8 cellular contexts compared by ENCODE assay signal in the genomic region with DNA sequence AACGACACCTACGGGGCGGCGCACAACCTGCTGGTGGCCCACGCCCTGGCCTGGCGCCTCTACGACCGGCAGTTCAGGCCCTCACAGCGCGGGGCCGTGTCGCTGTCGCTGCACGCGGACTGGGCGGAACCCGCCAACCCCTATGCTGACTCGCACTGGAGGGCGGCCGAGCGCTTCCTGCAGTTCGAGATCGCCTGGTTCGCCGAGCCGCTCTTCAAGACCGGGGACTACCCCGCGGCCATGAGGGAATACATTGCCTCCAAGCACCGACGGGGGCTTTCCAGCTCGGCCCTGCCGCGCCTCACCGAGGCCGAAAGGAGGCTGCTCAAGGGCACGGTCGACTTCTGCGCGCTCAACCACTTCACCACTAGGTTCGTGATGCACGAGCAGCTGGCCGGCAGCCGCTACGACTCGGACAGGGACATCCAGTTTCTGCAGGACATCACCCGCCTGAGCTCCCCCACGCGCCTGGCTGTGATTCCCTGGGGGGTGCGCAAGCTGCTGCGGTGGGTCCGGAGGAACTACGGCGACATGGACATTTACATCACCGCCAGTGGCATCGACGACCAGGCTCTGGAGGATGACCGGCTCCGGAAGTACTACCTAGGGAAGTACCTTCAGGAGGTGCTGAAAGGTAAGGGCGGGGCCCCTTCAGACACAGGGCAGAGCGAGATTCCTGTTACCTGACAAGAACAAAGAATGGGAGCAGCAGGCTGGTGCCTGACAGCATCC. TPM values are rescaled to one million over a fixed set of nuclear protein-coding genes. Genes with fewer than 3 reads are reported as not detected.
DNase-seq lines count a peak whose midpoint lies in the region; ATAC-seq and TF ChIP-seq lines count a peak whose summit lies in the region.

No MANE protein-coding gene starts in this region.

- H2BK12ac ChIP-seq in mesenchymal stem cell (ENCODE audit: low read length in 2 of 2), result no peak overlapping the region

- TF ChIP-seq POLR2A in suprapubic skin (IDR thresholded peaks at IDR 0.05), result no peak

- H3K27ac ChIP-seq in effector memory CD4-positive, alpha-beta T cell (ENCODE audit: insufficient read depth, low read length, poor library complexity, severe bottlenecking), result no peak overlapping the region
- H3K27ac ChIP-seq in mesenchymal stem cell (ENCODE audit: low read length, poor library complexity, severe bottlenecking), result no peak overlapping the region
- peak overlapping the region; percentile 77 for H3K27ac ChIP-seq in suprapubic skin

- H2BK15ac ChIP-seq in mesenchymal stem cell (ENCODE audit: low read depth, poor library complexity, severe bottlenecking), result no peak overlapping the region

- DNase-seq in activated CD4-positive, alpha-beta T cell treated with anti-CD3 and anti-CD28 coated beads for 24 hours (ENCODE audit: low read depth in 2 of 2), result peak; percentile 16 to 25
- DNase-seq in effector memory CD4-positive, alpha-beta T cell, result peak; percentile 15 to 45 (median 22)
- peak; percentile 80 for DNase-seq in mesenchymal stem cell
- peak; percentile 75 to 86 for DNase-seq in suprapubic skin (ENCODE audit: low spot score in 2 of 2)
- DNase-seq in GDM1 (lab: John Stamatoyannopoulos, UW), result no peak
- DNase-seq in NCI-H187 (lab: John Stamatoyannopoulos, UW), result no peak

- peak overlapping the region; percentile 52 for H3K4me3 ChIP-seq in effector memory CD4-positive, alpha-beta T cell (ENCODE audit: insufficient read depth, low read depth, low read length, poor library complexity, severe bottlenecking)
- H3K4me3 ChIP-seq in mesenchymal stem cell (ENCODE audit: insufficient read depth in 1 of 2, low read depth in 1 of 2, low read length in 2 of 2) (peak overlapping the region; percentile 37 to 73), suprapubic skin (peak overlapping the region; percentile 58)

- H3K18ac ChIP-seq in mesenchymal stem cell (ENCODE audit: low read depth in 1 of 2, low read length in 2 of 2), result peak overlapping the region; percentile 35 to 71

- H3K14ac ChIP-seq in mesenchymal stem cell (ENCODE audit: low read length in 2 of 2), result peak overlapping the region in 1 of 2 experiments; percentile 30

- H4K91ac ChIP-seq in mesenchymal stem cell (ENCODE audit: low read length), result peak overlapping the region; percentile 37

- H3K23ac ChIP-seq in mesenchymal stem cell (ENCODE audit: low read length in 2 of 2), result no peak overlapping the region

- peak overlapping the region; percentile 24 for H4K8ac ChIP-seq in mesenchymal stem cell (ENCODE audit: low read length)

- H2BK5ac ChIP-seq in mesenchymal stem cell (ENCODE audit: low read depth, low read length, poor library complexity, severe bottlenecking), result no peak overlapping the region

- no peaks in the 10 kb centered on the region for H3K9me3 ChIP-seq in effector memory CD4-positive, alpha-beta T cell (ENCODE audit: control insufficient read depth, low read length)
- H3K9me3 ChIP-seq in mesenchymal stem cell (ENCODE audit: control insufficient read depth, low read length) (no peaks in the 10 kb centered on the region), suprapubic skin (no peaks in the 10 kb centered on the region)

- peak overlapping the region; percentile 6 for H2AFZ ChIP-seq in mesenchymal stem cell (ENCODE audit: low read depth, low read length)

- no peak for TF ChIP-seq EP300 in suprapubic skin (IDR thresholded peaks at IDR 0.05)

- no peak overlapping the region for H2AK5ac ChIP-seq in mesenchymal stem cell (ENCODE audit: low read length, severe bottlenecking)

- peak overlapping the region; percentile 59 for H3K9ac ChIP-seq in mesenchymal stem cell (ENCODE audit: low read length)

- peak overlapping the region; percentile 66 for H3K4me2 ChIP-seq in mesenchymal stem cell (ENCODE audit: low read length, poor library complexity, severe bottlenecking)

- H3K36me3 ChIP-seq in effector memory CD4-positive, alpha-beta T cell (ENCODE audit: control insufficient read depth, insufficient read depth, low read length), result peaks cover 7% of the 10 kb centered on the region
- H3K36me3 ChIP-seq in mesenchymal stem cell (ENCODE audit: control insufficient read depth in 1 of 2, insufficient read depth in 2 of 2, low read depth in 1 of 2, low read length in 2 of 2), result peaks cover 4 to 28% of the 10 kb centered on the region in 2 experiments
- H3K36me3 ChIP-seq in suprapubic skin, result peaks cover 16% of the 10 kb centered on the region

- peak; percentile 72 for ATAC-seq in GM18519 (IDR thresholded peaks at IDR 0.05; ENCODE audit: low FRiP score, unreplicated experiment)
- peak; percentile 76 for ATAC-seq in HG02938 (IDR thresholded peaks at IDR 0.05; ENCODE audit: unreplicated experiment)

- WGBS in mesenchymal stem cell, result 19% methylated on average over 61 of the region's 61 CpGs
- WGBS in suprapubic skin, result 9% methylated on average over 35 of the region's 61 CpGs

- peaks cover 6% of the 10 kb centered on the region for H3K4me1 ChIP-seq in effector memory CD4-positive, alpha-beta T cell (ENCODE audit: control insufficient read depth, insufficient read depth, low read length, poor library complexity, severe bottlenecking)
- H3K4me1 ChIP-seq in mesenchymal stem cell (ENCODE audit: control insufficient read depth, insufficient read depth, low read depth, low read length) (peaks cover 16% of the 10 kb centered on the region), suprapubic skin (peaks cover 20% of the 10 kb centered on the region)

- no peaks in the 10 kb centered on the region for H3K79me1 ChIP-seq in mesenchymal stem cell (replicated peaks; ENCODE audit: low read length, poor library complexity, severe bottlenecking)

- H3K27me3 ChIP-seq in effector memory CD4-positive, alpha-beta T cell (replicated peaks; ENCODE audit: control insufficient read depth, insufficient read depth, low read length, poor library complexity, severe bottlenecking), result no peaks in the 10 kb centered on the region
- H3K27me3 ChIP-seq in mesenchymal stem cell (ENCODE audit: control insufficient read depth in 1 of 2, insufficient read depth in 1 of 2, low read length in 2 of 2) (no peaks in the 10 kb centered on the region), suprapubic skin (no peaks in the 10 kb centered on the region)

- peak in 1 of 2 donors; percentile 12 for TF ChIP-seq CTCF in suprapubic skin (IDR thresholded peaks at IDR 0.05)

- no peak overlapping the region for H2BK120ac ChIP-seq in mesenchymal stem cell (ENCODE audit: low read depth, low read length)

- no peak overlapping the region for H3K4ac ChIP-seq in mesenchymal stem cell (ENCODE audit: low read depth in 1 of 2, low read length in 2 of 2)

RNA-seq across cellular contexts. Expression of a gene that starts 11.7 kb away (rescaled TPM):
- 1,728 TPM for polyA plus RNA-seq in mesenchymal stem cell (2013, experiment 1 of 2)
- polyA plus RNA-seq in mesenchymal stem cell (2013, experiment 2 of 2), result 1,807 TPM
- total RNA-seq in suprapubic skin, result 1,000 to 10,000 TPM; 1,970 to 4,157 (median 3,139) TPM

RNA-seq across cellular contexts. Expression of a gene that starts 11.8 kb away (rescaled TPM):
- polyA plus RNA-seq in mesenchymal stem cell (2013, experiment 1 of 2), result 8.4 TPM
- polyA plus RNA-seq in mesenchymal stem cell (2013, experiment 2 of 2), result 8.1 TPM
- total RNA-seq in suprapubic skin, result 10 to 100 TPM in 3 of 4 donors, 1 to 10 TPM in 1; 8.9 to 21.4 (median 19.0) TPM

RNA-seq across cellular contexts. Expression of a gene that starts 40.3 kb away (rescaled TPM):
- not detected for polyA plus RNA-seq in mesenchymal stem cell (2013, experiment 1 of 2)
- polyA plus RNA-seq in mesenchymal stem cell (2013, experiment 2 of 2), result not detected
- under 1 TPM; 0.34 to 0.76 (median 0.68) TPM for total RNA-seq in suprapubic skin

Comparison
In these comparisons a context has a peak if more than half of its experiments do, and no peak if none do; other contexts are left out.
1. DNase-seq: peak in activated CD4-positive, alpha-beta T cell treated with anti-CD3 and anti-CD28 coated beads for 24 hours (2 of 2), effector memory CD4-positive, alpha-beta T cell (3 of 3), mesenchymal stem cell (single experiment) and suprapubic skin (2 of 2); none in GDM1 (single experiment) and NCI-H187 (0 of 2).
2. Peak in every context shown above with its lines, with median percentiles within 50 percentile points of each other: H3K4me3 ChIP-seq.